29 cellular contexts compared by ENCODE assay signal in the genomic region with DNA sequence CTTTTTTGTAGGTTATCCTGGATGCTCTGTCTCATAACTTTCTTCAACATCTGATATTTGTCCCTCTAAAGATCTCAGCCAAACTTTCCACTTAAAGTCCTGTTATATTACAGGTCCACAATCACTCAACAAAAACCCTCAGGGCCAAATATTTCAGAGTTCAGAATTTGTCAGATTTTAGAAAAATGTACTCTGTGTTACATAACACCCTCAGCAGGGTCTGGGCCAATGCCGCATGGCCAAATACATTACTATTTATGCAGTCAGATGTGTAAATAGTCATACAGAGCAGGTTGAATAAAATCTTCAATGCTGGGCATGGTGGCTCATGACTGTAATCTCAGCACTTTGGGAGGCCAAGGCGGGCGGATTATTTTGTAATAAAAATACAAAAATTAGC. TPM values are rescaled to one million over a fixed set of nuclear protein-coding genes. Genes with fewer than 3 reads are reported as not detected.
"Had no signal": no experiment of that assay in that cellular context is flagged by ENCODE, and none has a peak within 500 bp of the region (broad histone marks: within the 10 kb centered on the region; RNA-seq: fewer than 3 reads in every experiment).

No MANE protein-coding gene starts in this region.

- H3K27ac Mint-ChIP-seq: stimulated activated effector memory CD8-positive, alpha-beta T cell treated with anti-CD3 and anti-CD28 coated beads, Interleukin-12 subunit alpha, Interleukin-12 subunit beta, amount 100 ng/mL, for 72 hours; stimulated activated memory B cell treated with anti-CD40 and anti-IgM and Interleukin-4, amounts not matched to agents 10 μg/mL and 1 μg/mL and 100 μg/mL, for 72 hours; stimulated activated naive B cell treated with anti-CD40 and anti-IgM and Interleukin-4, amounts not matched to agents 10 μg/mL and 1 μg/mL and 100 μg/mL, for 72 hours; stimulated activated naive CD8-positive, alpha-beta T cell treated with anti-CD3 and anti-CD28 coated beads, Interleukin-15, Interleukin-2, amounts not matched to agents 100 ng/mL and 50 ng/mL, for 24 hours; type B pancreatic cell had no signal

- DNase-seq: stimulated activated CD4-positive, alpha-beta T cell treated with anti-CD3 and anti-CD28 coated beads, Interleukin-2, amount 100 ng/mL, for 48 hours; stimulated activated CD4-positive, alpha-beta T cell treated with anti-CD3 and anti-CD28 coated beads, Interleukin-4, amount 100 ng/mL, for 1 hour; stimulated activated CD4-positive, alpha-beta T cell treated with anti-CD3 and anti-CD28 coated beads, Interleukin-4, amount 100 ng/mL, for 24 hours; stimulated activated CD4-positive, alpha-beta T cell treated with anti-CD3 and anti-CD28 coated beads, Interleukin-4, amount 100 ng/mL, for 4 hours; stimulated activated CD8-positive, alpha-beta memory T cell treated with anti-CD3 and anti-CD28 coated beads, Interleukin-4, amount 100 ng/mL, for 48 hours; stimulated activated naive B cell treated with anti-CD40 and anti-IgM and Interleukin-4, amounts not matched to agents 10 μg/mL and 1 μg/mL and 100 μg/mL, for 72 hours; stimulated activated naive CD4-positive, alpha-beta T cell; stimulated activated naive CD4-positive, alpha-beta T cell treated with Interleukin-2 at 50 U/mL for 16 hours; stimulated activated naive CD8-positive, alpha-beta T cell treated with anti-CD3 and anti-CD28 coated beads, Interleukin-15, amount 100 ng/mL, for 72 hours; stimulated activated naive CD8-positive, alpha-beta T cell treated with anti-CD3 and anti-CD28 coated beads, Interleukin-15, Interleukin-2, amounts not matched to agents 100 U/mL and 50 U/mL, for 24 hours; stomach; substantia nigra; testis; thyroid gland; tibial artery; transverse colon; upper lobe of left lung; upper lobe of right lung; uterus had no signal

- H3K9me3 Mint-ChIP-seq: stimulated activated effector memory CD8-positive, alpha-beta T cell treated with anti-CD3 and anti-CD28 coated beads, Interleukin-12 subunit alpha, Interleukin-12 subunit beta, amount 100 ng/mL, for 72 hours; stimulated activated memory B cell treated with anti-CD40 and anti-IgM and Interleukin-4, amounts not matched to agents 10 μg/mL and 1 μg/mL and 100 μg/mL, for 72 hours; stimulated activated naive B cell treated with anti-CD40 and anti-IgM and Interleukin-4, amounts not matched to agents 10 μg/mL and 1 μg/mL and 100 μg/mL, for 72 hours; stimulated activated naive CD8-positive, alpha-beta T cell treated with anti-CD3 and anti-CD28 coated beads, Interleukin-15, amount 100 ng/mL, for 72 hours; stimulated activated naive CD8-positive, alpha-beta T cell treated with anti-CD3 and anti-CD28 coated beads, Interleukin-15, Interleukin-2, amounts not matched to agents 100 ng/mL and 50 ng/mL, for 24 hours; type B pancreatic cell had no signal

- H3K27ac ChIP-seq: stomach, suprapubic skin, testis, thoracic aorta, thyroid gland, tibial artery, tibial nerve, upper lobe of left lung, upper lobe of right lung, uterus, vagina had no signal

- H3K4me3 Mint-ChIP-seq: stimulated activated effector memory CD8-positive, alpha-beta T cell treated with anti-CD3 and anti-CD28 coated beads, Interleukin-12 subunit alpha, Interleukin-12 subunit beta, amount 100 ng/mL, for 72 hours; stimulated activated memory B cell treated with anti-CD40 and anti-IgM and Interleukin-4, amounts not matched to agents 10 μg/mL and 1 μg/mL and 100 μg/mL, for 72 hours; stimulated activated naive B cell treated with anti-CD40 and anti-IgM and Interleukin-4, amounts not matched to agents 10 μg/mL and 1 μg/mL and 100 μg/mL, for 72 hours; stimulated activated naive CD8-positive, alpha-beta T cell treated with anti-CD3 and anti-CD28 coated beads, Interleukin-15, amount 100 ng/mL, for 72 hours; stimulated activated naive CD8-positive, alpha-beta T cell treated with anti-CD3 and anti-CD28 coated beads, Interleukin-15, Interleukin-2, amounts not matched to agents 100 ng/mL and 50 ng/mL, for 24 hours; type B pancreatic cell had no signal

- H3K4me1 ChIP-seq: stomach, suprapubic skin, testis, thyroid gland, tibial artery, tibial nerve, upper lobe of left lung, upper lobe of right lung, uterus, vagina had no signal

- H3K4me1 Mint-ChIP-seq: stimulated activated effector memory CD8-positive, alpha-beta T cell treated with anti-CD3 and anti-CD28 coated beads, Interleukin-12 subunit alpha, Interleukin-12 subunit beta, amount 100 ng/mL, for 72 hours; stimulated activated memory B cell treated with anti-CD40 and anti-IgM and Interleukin-4, amounts not matched to agents 10 μg/mL and 1 μg/mL and 100 μg/mL, for 72 hours had no signal

- H3K27me3 Mint-ChIP-seq: stimulated activated memory B cell treated with anti-CD40 and anti-IgM and Interleukin-4, amounts not matched to agents 10 μg/mL and 1 μg/mL and 100 μg/mL, for 72 hours; stimulated activated naive B cell treated with anti-CD40 and anti-IgM and Interleukin-4, amounts not matched to agents 10 μg/mL and 1 μg/mL and 100 μg/mL, for 72 hours; stimulated activated naive CD8-positive, alpha-beta T cell treated with anti-CD3 and anti-CD28 coated beads, Interleukin-15, amount 100 ng/mL, for 72 hours; stimulated activated naive CD8-positive, alpha-beta T cell treated with anti-CD3 and anti-CD28 coated beads, Interleukin-15, Interleukin-2, amounts not matched to agents 100 ng/mL and 50 ng/mL, for 24 hours; type B pancreatic cell had no signal

- H3K36me3 Mint-ChIP-seq: type B pancreatic cell had no signal

- H3K27me3 ChIP-seq: stomach, suprapubic skin, testis, thyroid gland, tibial nerve, transverse colon, upper lobe of left lung, upper lobe of right lung, uterus, vagina had no signal

- H3K4me3 ChIP-seq: stomach, suprapubic skin, testis, thoracic aorta, thyroid gland, tibial artery, tibial nerve, transverse colon, upper lobe of left lung, upper lobe of right lung, uterus, vagina had no signal

- ATAC-seq: stimulated activated effector memory CD8-positive, alpha-beta T cell treated with anti-CD3 and anti-CD28 coated beads, Interleukin-12 subunit alpha, Interleukin-12 subunit beta, amount 100 ng/mL, for 72 hours; stimulated activated memory B cell treated with anti-CD40 and anti-IgM and Interleukin-4, amounts not matched to agents 10 μg/mL and 1 μg/mL and 100 μg/mL, for 72 hours; stimulated activated naive B cell treated with anti-CD40 and anti-IgM and Interleukin-4, amounts not matched to agents 10 μg/mL and 1 μg/mL and 100 μg/mL, for 72 hours; stimulated activated naive CD8-positive, alpha-beta T cell treated with anti-CD3 and anti-CD28 coated beads, Interleukin-15, amount 100 ng/mL, for 72 hours; stimulated activated naive CD8-positive, alpha-beta T cell treated with anti-CD3 and anti-CD28 coated beads, Interleukin-15, Interleukin-2, amounts not matched to agents 100 U/mL and 50 U/mL, for 24 hours; upper lobe of right lung had no signal

- H3K36me3 ChIP-seq: suprapubic skin, thoracic aorta, thyroid gland, tibial artery, tibial nerve, transverse colon, upper lobe of left lung, upper lobe of right lung, uterus, vagina had no signal

- H3K9me3 ChIP-seq: stomach, suprapubic skin, testis, thoracic aorta, thyroid gland, transverse colon, upper lobe of left lung, upper lobe of right lung, uterus, vagina had no signal

RNA-seq across cellular contexts. Expression of a gene that starts 11.5 kb away (rescaled TPM):
- total RNA-seq: subcutaneous adipose tissue, temporal lobe, testis, thoracic aorta, tibial nerve, uterus, vagina had no signal
